In genomic region chr12:96901175-96901574, GRCh38 we compare ENCODE assay signal across 4 cellular contexts.
TF ChIP-seq lines count a peak whose summit lies in the region.

No MANE protein-coding gene starts in this region.

TF ChIP-seq in A549, 52 proteins besides CTCF, POLR2A, EP300 and RAD21:
- peak; percentile 62; the same call in 1 of the 2 replicates for TF ChIP-seq REST (IDR thresholded peaks at IDR 0.05)
- TF ChIP-seq NFE2L2 (conservative IDR thresholded peaks at IDR 0.05; ENCODE audit: low read length), result no peak
- no peak for TF ChIP-seq EHMT2 (IDR thresholded peaks at IDR 0.05; ENCODE audit: low read depth)
- TF ChIP-seq ZFP36 (IDR thresholded peaks at IDR 0.05; ENCODE audit: borderline replicate concordance, partially characterized antibody), result no peak
- TF ChIP-seq CEBPB (IDR thresholded peaks at IDR 0.05), result no peak

TF ChIP-seq in GM23338, 12 proteins besides CTCF, POLR2A, EP300 and RAD21 (continues in another document):
- TF ChIP-seq REST (IDR thresholded peaks at IDR 0.05; ENCODE audit: unreplicated experiment), result peak; percentile 54

TF ChIP-seq in Ishikawa, 13 proteins besides CTCF, POLR2A, EP300 and RAD21:
- no peak for TF ChIP-seq CEBPB (IDR thresholded peaks at IDR 0.05)
- TF ChIP-seq REST (IDR thresholded peaks at IDR 0.05; ENCODE audit: low read depth), result peak; percentile 79

TF ChIP-seq in K562, 482 proteins besides CTCF, POLR2A, EP300 and RAD21:
- TF ChIP-seq MIER1 (IDR thresholded peaks at IDR 0.05; ENCODE audit: low read depth), result peak; percentile 58; the same call in 1 of the 2 replicates
- TF ChIP-seq EHMT2 (IDR thresholded peaks at IDR 0.05), result peak; percentile 80
- no peak for TF ChIP-seq YY1 (IDR thresholded peaks at IDR 0.05; ENCODE audit: borderline replicate concordance in 1 of 3, control insufficient read depth in 1 of 3, extremely low read depth in 1 of 3, insufficient read depth in 3 of 3, insufficient read length in 1 of 3, insufficient replicate concordance in 2 of 3, low read depth in 1 of 3, low read length in 2 of 3)
- TF ChIP-seq POLR2G (IDR thresholded peaks at IDR 0.05; ENCODE audit: low read depth, low read length), result no peak
TF ChIP-seq in K562: peak in this region for 2.
